In the genomic region with DNA sequence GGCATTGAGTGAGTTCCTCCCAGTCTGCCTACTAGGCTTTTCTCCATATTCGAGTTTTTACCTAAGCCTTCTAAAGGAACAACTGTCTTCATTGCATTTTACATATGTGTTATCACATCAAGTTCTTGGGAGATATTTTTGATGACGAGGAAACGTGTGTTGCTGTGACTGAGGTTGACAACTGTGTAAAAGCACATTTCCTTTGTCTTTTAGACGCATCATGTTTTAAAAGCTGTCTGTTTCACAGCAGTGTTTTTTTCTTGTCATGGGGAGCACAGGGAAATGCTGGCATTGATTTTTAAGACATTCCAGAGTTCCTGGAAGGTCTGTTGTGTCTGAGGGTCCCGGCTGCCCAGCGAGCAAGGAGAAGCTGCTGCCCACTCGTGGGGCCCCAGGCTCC, we compare ENCODE assay signal across 21 cellular contexts.
DNase-seq lines count a peak whose midpoint lies in the region; ATAC-seq, FAIRE-seq and TF ChIP-seq lines count a peak whose summit lies in the region.
"Had no signal": no experiment of that assay in that cellular context is flagged by ENCODE, and none has a peak within 500 bp of the region (broad histone marks: within the 10 kb centered on the region; RNA-seq: fewer than 3 reads in every experiment).

No MANE protein-coding gene starts in this region.

- H3K4me1 ChIP-seq in HepG2 (ENCODE audit: insufficient read depth, low read length) (no peaks in the 10 kb centered on the region), right lobe of liver (no peaks in the 10 kb centered on the region), neuronal stem cell (ENCODE audit: control insufficient read depth in 2 of 2, insufficient read depth in 1 of 2, low read depth in 1 of 2, low read length in 2 of 2) (no peaks in the 10 kb centered on the region), pancreas (no peaks in the 10 kb centered on the region), trophoblast cell (ENCODE audit: control insufficient read depth in 1 of 2, insufficient read depth in 2 of 2, low read length in 2 of 2) (no peaks in the 10 kb centered on the region)
- H3K4me1 ChIP-seq: A549 had no signal

- no peak overlapping the region for H2BK5ac ChIP-seq in neuronal stem cell (ENCODE audit: low read length)
- no peak overlapping the region for H2BK5ac ChIP-seq in trophoblast cell (ENCODE audit: low read depth, low read length, poor library complexity)

- TF ChIP-seq EP300 in HepG2 (IDR thresholded peaks at IDR 0.05; ENCODE audit: low read depth in 2 of 2, low read length in 2 of 2) (no peak), HepG2 (CRISPR knock-in tag; IDR thresholded peaks at IDR 0.05; ENCODE audit: borderline replicate concordance) (no peak)

- H3K27me3 ChIP-seq in HepG2 (ENCODE audit: control insufficient read depth in 1 of 2, insufficient read depth in 2 of 2, low read length in 2 of 2) (no peaks in the 10 kb centered on the region), right lobe of liver (no peaks in the 10 kb centered on the region), neuronal stem cell (ENCODE audit: control insufficient read depth in 3 of 3, insufficient read depth in 3 of 3, low read depth in 1 of 3, low read length in 3 of 3) (no peaks in the 10 kb centered on the region), pancreas (no peaks in the 10 kb centered on the region), trophoblast cell (ENCODE audit: insufficient read depth, low read length) (no peaks in the 10 kb centered on the region)
- H3K27me3 ChIP-seq: BLaER1 treated with 17β-estradiol and CSF1 and Interleukin-3, amounts not matched to agents 10 nM and 100 nM had no signal

- FAIRE-seq in HepG2 (lab: Jason Lieb, UNC) = no peak
- no peak for FAIRE-seq in pancreas (lab: Jason Lieb, UNC)
- FAIRE-seq: A549, GM12878, GM12892, GM18507 had no signal

- H2AFZ ChIP-seq in HepG2 (ENCODE audit: low read length) (no peak overlapping the region), neuronal stem cell (ENCODE audit: low read length) (no peak overlapping the region), trophoblast cell (ENCODE audit: insufficient read depth, low read length, poor library complexity) (no peak overlapping the region)

- peak overlapping the region; percentile 62 for H3K18ac ChIP-seq in neuronal stem cell (ENCODE audit: low read length)
- H3K18ac ChIP-seq in trophoblast cell (ENCODE audit: low read length) = no peak overlapping the region

- no peak overlapping the region for H2AK5ac ChIP-seq in neuronal stem cell (ENCODE audit: low read depth, low read length)
- H2AK5ac ChIP-seq in trophoblast cell (ENCODE audit: low read length) = no peak overlapping the region

- no peak overlapping the region for H3K4ac ChIP-seq in neuronal stem cell (ENCODE audit: low read length)
- H3K4ac ChIP-seq in trophoblast cell (ENCODE audit: low read depth, low read length) = no peak overlapping the region

- WGBS in HepG2 (ENCODE audit: low lambda C conversion rate) = 2% methylated on average over 7 of the region's 7 CpGs
- 25% methylated on average over 6 of the region's 7 CpGs for whole genome bisulfite sequencing in right lobe of liver (ENCODE audit: insufficient coverage, low coverage, low lambda C conversion rate, missing lambda C conversion rate)
- no CpG with 5 or more reads among the region's 7 CpGs for whole genome bisulfite sequencing in neuronal stem cell (ENCODE audit: extremely low coverage in 2 of 2, insufficient read length in 2 of 2, insufficient replicate concordance in 1 of 2), 2 donors
- 28 to 35% methylated on average over 7 of the region's 7 CpGs for WGBS in pancreas, 2 donors
- no CpG with 5 or more reads among the region's 7 CpGs for WGBS in trophoblast cell (ENCODE audit: extremely low coverage, insufficient coverage, insufficient read length)

- H4K8ac ChIP-seq in neuronal stem cell (ENCODE audit: low read depth, low read length) = no peak overlapping the region
- H4K8ac ChIP-seq in trophoblast cell (ENCODE audit: low read depth, low read length) = no peak overlapping the region

- no peak for TF ChIP-seq RAD21 in HepG2 (CRISPR knock-in tag; IDR thresholded peaks at IDR 0.05)

- no peak overlapping the region for H4K91ac ChIP-seq in neuronal stem cell (ENCODE audit: low read depth, low read length, poor library complexity)
- no peak overlapping the region for H4K91ac ChIP-seq in trophoblast cell (ENCODE audit: low read depth, low read length)

- H3K23ac ChIP-seq in neuronal stem cell (ENCODE audit: low read depth, low read length, poor library complexity) (no peak overlapping the region), trophoblast cell (ENCODE audit: low read length) (no peak overlapping the region)

- CTCF ChIA-PET in HepG2 (lab: Yijun Ruan, JAX; ENCODE audit: low intra/inter-chr PET ratio, low total read pairs) = no interaction called here

- intact Hi-C loops in HepG2 (cut with micrococcal nuclease; ENCODE audit: unreplicated experiment) (no loop called here), right lobe of liver (cut with DNase I) (no loop called here), pancreas (cut with DNase I) (no loop called here)

- no peaks in the 10 kb centered on the region for H4K20me1 ChIP-seq in HepG2 (ENCODE audit: insufficient read depth, low read length)
- H4K20me1 ChIP-seq: BLaER1 treated with 17β-estradiol and CSF1 and Interleukin-3, amounts not matched to agents 10 nM and 100 nM had no signal

- no peaks in the 10 kb centered on the region for H3K9me3 ChIP-seq in HepG2 (ENCODE audit: low read length)
- no peaks in the 10 kb centered on the region for H3K9me3 ChIP-seq in right lobe of liver
- H3K9me3 ChIP-seq in neuronal stem cell (replicated peaks in 1 of 2; ENCODE audit: control insufficient read depth in 2 of 2, insufficient read depth in 1 of 2, low read depth in 1 of 2, low read length in 2 of 2) = peaks cover 0 to 2% of the 10 kb centered on the region in 2 donors
- no peaks in the 10 kb centered on the region for H3K9me3 ChIP-seq in pancreas
- no peaks in the 10 kb centered on the region for H3K9me3 ChIP-seq in trophoblast cell (ENCODE audit: insufficient read depth, low read depth, low read length)
- H3K9me3 ChIP-seq: A549 had no signal

- H3K4me2 ChIP-seq in HepG2 (ENCODE audit: low read depth, low read length) (no peak overlapping the region), neuronal stem cell (ENCODE audit: insufficient read depth, low read length, poor library complexity, severe bottlenecking) (no peak overlapping the region), trophoblast cell (ENCODE audit: low read length) (no peak overlapping the region)
- H3K4me2 ChIP-seq: A549; BLaER1 treated with 17β-estradiol and CSF1 and Interleukin-3, amounts not matched to agents 10 nM and 100 nM had no signal

- no peak overlapping the region for H2BK15ac ChIP-seq in neuronal stem cell (ENCODE audit: low read length)

- no peak for DNase-seq in HepG2 (ENCODE audit: low spot score)
- no peak for DNase-seq in right lobe of liver
- no peak for DNase-seq in neuronal stem cell (ENCODE audit: low spot score)
- no peak for DNase-seq in pancreas
- no peak for DNase-seq in trophoblast cell
- DNase-seq: AML-193; CD4-positive, alpha-beta memory T cell; CD4-positive, CD25-positive, alpha-beta regulatory T cell; CD8-positive, alpha-beta memory T cell; COR-L47; DMS 273 treated with DMSO at 0.1 percent for 48 hours; DMS79; DND-41; EL; GDM1 had no signal

- POLR2A ChIA-PET in HepG2 (lab: Yijun Ruan, JAX) = no interaction called here

- H3K79me1 ChIP-seq in neuronal stem cell (ENCODE audit: low read depth, low read length) (no peaks in the 10 kb centered on the region), trophoblast cell (ENCODE audit: low read length) (no peaks in the 10 kb centered on the region)

- H3K79me2 ChIP-seq in HepG2 (ENCODE audit: insufficient read depth, low read length) = no peaks in the 10 kb centered on the region
- no peaks in the 10 kb centered on the region for H3K79me2 ChIP-seq in trophoblast cell (ENCODE audit: control insufficient read depth, insufficient read depth, low read length, poor library complexity)

- H2BK12ac ChIP-seq in neuronal stem cell (ENCODE audit: low read length) (no peak overlapping the region), trophoblast cell (ENCODE audit: low read length) (no peak overlapping the region)

- TF ChIP-seq POLR2A in HepG2 (IDR thresholded peaks at IDR 0.05; ENCODE audit: insufficient read depth in 1 of 2, low read depth in 2 of 2, low read length in 2 of 2) = no peak
- no peak for TF ChIP-seq POLR2A in right lobe of liver (IDR thresholded peaks at IDR 0.05)

- no peak for TF ChIP-seq CTCF in HepG2 (CRISPR knock-in tag; IDR thresholded peaks at IDR 0.05)
- TF ChIP-seq CTCF in right lobe of liver (IDR thresholded peaks at IDR 0.05) = no peak
- TF ChIP-seq CTCF in pancreas (IDR thresholded peaks at IDR 0.05) = no peak

- no peak overlapping the region for H3K4me3 ChIP-seq in HepG2 (replicated peaks in 1 of 3; ENCODE audit: insufficient read depth in 1 of 3, low read depth in 2 of 3, low read length in 3 of 3)
- H3K4me3 ChIP-seq in right lobe of liver = no peak overlapping the region
- no peak overlapping the region for H3K4me3 ChIP-seq in neuronal stem cell (ENCODE audit: low read length in 2 of 2)
- no peak overlapping the region for H3K4me3 ChIP-seq in pancreas
- H3K4me3 ChIP-seq in trophoblast cell (ENCODE audit: low read depth, low read length) = no peak overlapping the region
- H3K4me3 ChIP-seq: A549; BLaER1 treated with 17β-estradiol and CSF1 and Interleukin-3, amounts not matched to agents 10 nM and 100 nM; GM12878 had no signal

- BruUV-seq in HepG2 (replicated peaks; lab: Mats Ljungman, UMichigan) = no TSS peak

- no peaks in the 10 kb centered on the region for H3K36me3 ChIP-seq in HepG2 (replicated peaks in 1 of 2; ENCODE audit: control insufficient read depth in 1 of 2, insufficient read depth in 2 of 2, low read length in 2 of 2)
- H3K36me3 ChIP-seq in right lobe of liver = no peaks in the 10 kb centered on the region
- H3K36me3 ChIP-seq in neuronal stem cell (replicated peaks in 1 of 2; ENCODE audit: control insufficient read depth in 2 of 2, insufficient read depth in 2 of 2, low read length in 2 of 2) = no peaks in the 10 kb centered on the region
- no peaks in the 10 kb centered on the region for H3K36me3 ChIP-seq in pancreas
- H3K36me3 ChIP-seq in trophoblast cell (ENCODE audit: control insufficient read depth in 1 of 2, insufficient read depth in 2 of 2, low read length in 2 of 2) = no peaks in the 10 kb centered on the region
- H3K36me3 ChIP-seq: BLaER1 treated with 17β-estradiol and CSF1 and Interleukin-3, amounts not matched to agents 10 nM and 100 nM had no signal

- H2BK120ac ChIP-seq in neuronal stem cell (ENCODE audit: low read depth, low read length) (no peak overlapping the region), trophoblast cell (ENCODE audit: insufficient read depth, low read length, poor library complexity) (no peak overlapping the region)

- ATAC-seq in HepG2 (no peak), right lobe of liver (no peak), pancreas (no peak)
- ATAC-seq: A549, GM12878 had no signal

- H3K14ac ChIP-seq in neuronal stem cell (ENCODE audit: low read length) (no peak overlapping the region), trophoblast cell (ENCODE audit: low read length) (no peak overlapping the region)

- in situ Hi-C loops in HepG2 (cut with HindIII; ENCODE audit: extremely low pct_ligation_motif_present, low pct_unique_long_range_greater_than_20kb) = no loop called here

- H4K12ac ChIP-seq in trophoblast cell (ENCODE audit: low read depth, low read length) = no peak overlapping the region

- H3K27ac ChIP-seq in HepG2 (ENCODE audit: extremely low read length, insufficient read depth, low read length) = no peak overlapping the region
- H3K27ac ChIP-seq in right lobe of liver = no peak overlapping the region
- H3K27ac ChIP-seq in neuronal stem cell (replicated peaks; ENCODE audit: low read length) = no peak overlapping the region
- no peak overlapping the region for H3K27ac ChIP-seq in pancreas
- no peak overlapping the region for H3K27ac ChIP-seq in trophoblast cell (ENCODE audit: low read depth, low read length)
- H3K27ac ChIP-seq: 22Rv1; A549; BLaER1 treated with 17β-estradiol and CSF1 and Interleukin-3, amounts not matched to agents 10 nM and 100 nM had no signal

- no peak overlapping the region for H3K9ac ChIP-seq in HepG2 (ENCODE audit: insufficient read depth, low read depth, low read length)
- H3K9ac ChIP-seq in neuronal stem cell (ENCODE audit: low read depth, low read length, poor library complexity) = no peak overlapping the region
- no peak overlapping the region for H3K9ac ChIP-seq in trophoblast cell (ENCODE audit: low read length)
- H3K9ac ChIP-seq: BLaER1 treated with 17β-estradiol and CSF1 and Interleukin-3, amounts not matched to agents 10 nM and 100 nM had no signal
